29 cellular contexts compared by ENCODE assay signal in genomic region chr12:68824131-68824530, GRCh38. TPM values are rescaled to one million over a fixed set of nuclear protein-coding genes. Genes with fewer than 3 reads are reported as not detected.
DNase-seq lines count a peak whose midpoint lies in the region; ATAC-seq and TF ChIP-seq lines count a peak whose summit lies in the region.
"Had no signal": no experiment of that assay in that cellular context is flagged by ENCODE, and none has a peak within 500 bp of the region (broad histone marks: within the 10 kb centered on the region; RNA-seq: fewer than 3 reads in every experiment).

No MANE protein-coding gene starts in this region.

- no peak for TF ChIP-seq CTCF in vagina (IDR thresholded peaks at IDR 0.05)

- H3K36me3 Mint-ChIP-seq in activated CD4-positive, alpha-beta T cell treated with anti-CD3 and anti-CD28 coated beads, Interleukin-2, amount 10 ng/mL, durations not matched to agents 24 days and 14 days (ENCODE audit: low read depth) = peaks cover 67% of the 10 kb centered on the region
- H3K36me3 Mint-ChIP-seq in CD4-positive, alpha-beta memory T cell = peaks cover 48 to 78% of the 10 kb centered on the region in 2 donors

- H3K79me1 ChIP-seq in mesenchymal stem cell (replicated peaks; ENCODE audit: low read length, poor library complexity, severe bottlenecking) = peaks cover 4% of the 10 kb centered on the region

- TF ChIP-seq POLR2A in vagina (IDR thresholded peaks at IDR 0.05) = no peak

- no peak overlapping the region for H2BK15ac ChIP-seq in mesenchymal stem cell (ENCODE audit: low read depth, poor library complexity, severe bottlenecking)

- H3K4ac ChIP-seq in mesenchymal stem cell (ENCODE audit: low read depth in 1 of 2, low read length in 2 of 2) = no peak overlapping the region

- no peak overlapping the region for H2BK12ac ChIP-seq in mesenchymal stem cell (ENCODE audit: low read length in 2 of 2)

- ATAC-seq in activated CD4-positive, CD25-positive, alpha-beta regulatory T cell treated with anti-CD3 and anti-CD28 coated beads, Interleukin-2, amount 50 U/mL, for 24 hours = no peak
- ATAC-seq: lower lobe of right lung; mucosa of descending colon; pancreas; Right ventricle myocardium inferior; stimulated activated naive B cell treated with anti-CD40 and anti-IgM and Interleukin-4, amounts not matched to agents 10 μg/mL and 1 μg/mL and 100 μg/mL, for 72 hours had no signal

- no peak overlapping the region for H3K27ac Mint-ChIP-seq in activated CD4-positive, alpha-beta T cell treated with anti-CD3 and anti-CD28 coated beads, Interleukin-2, amount 10 ng/mL, durations not matched to agents 24 days and 14 days
- H3K27ac Mint-ChIP-seq in CD4-positive, alpha-beta memory T cell = peak overlapping the region in 4 of 7 donors; percentile 36 to 71 (median 58)

- peaks cover 36% of the 10 kb centered on the region for H3K36me3 ChIP-seq in CD4-positive, alpha-beta memory T cell (ENCODE audit: insufficient read depth, low read length)
- peaks cover 33 to 99% of the 10 kb centered on the region in 2 experiments for H3K36me3 ChIP-seq in mesenchymal stem cell (ENCODE audit: control insufficient read depth in 1 of 2, insufficient read depth in 2 of 2, low read depth in 1 of 2, low read length in 2 of 2)
- peaks cover 4 to 83% of the 10 kb centered on the region in 2 donors for H3K36me3 ChIP-seq in vagina

- H2AFZ ChIP-seq in mesenchymal stem cell (ENCODE audit: low read depth, low read length) = no peak overlapping the region

- no peak overlapping the region for H4K8ac ChIP-seq in mesenchymal stem cell (ENCODE audit: low read length)

- no peak overlapping the region for H2BK5ac ChIP-seq in mesenchymal stem cell (ENCODE audit: low read depth, low read length, poor library complexity, severe bottlenecking)

- H2BK120ac ChIP-seq in mesenchymal stem cell (ENCODE audit: low read depth, low read length) = no peak overlapping the region

- H3K4me2 ChIP-seq in mesenchymal stem cell (ENCODE audit: low read length, poor library complexity, severe bottlenecking) = no peak overlapping the region

- H3K27me3 ChIP-seq in CD4-positive, alpha-beta memory T cell (ENCODE audit: insufficient read depth, low read length) = no peaks in the 10 kb centered on the region
- H3K27me3 ChIP-seq in mesenchymal stem cell (ENCODE audit: control insufficient read depth in 1 of 2, insufficient read depth in 1 of 2, low read length in 2 of 2) = no peaks in the 10 kb centered on the region
- H3K27me3 ChIP-seq in vagina = no peaks in the 10 kb centered on the region
- H3K27me3 ChIP-seq: cardiac muscle cell, pancreas had no signal

- H2AK5ac ChIP-seq in mesenchymal stem cell (ENCODE audit: low read length, severe bottlenecking) = no peak overlapping the region

- 100% methylated on average over 4 of the region's 5 CpGs for WGBS in mesenchymal stem cell

- peak; percentile 40 for DNase-seq in activated CD4-positive, alpha-beta T cell treated with anti-CD3 and anti-CD28 coated beads, Interleukin-2, amount 10 ng/mL, durations not matched to agents 24 days and 14 days
- no peak for DNase-seq in activated CD4-positive, alpha-beta T cell treated with anti-CD3 and anti-CD28 coated beads, Interleukin-2, amount 50 U/mL, for 1 hour
- DNase-seq in CD4-positive, alpha-beta memory T cell = no peak
- DNase-seq in KBM-7 (peak; percentile 36), mesenchymal stem cell (no peak), vagina (ENCODE audit: extremely low spot score in 2 of 2) (no peak), NCI-H1417 (lab: John Stamatoyannopoulos, UW) (no peak)
- DNase-seq: activated CD4-positive, alpha-beta T cell treated with anti-CD3 and anti-CD28 coated beads for 4 hours; activated naive CD4-positive, alpha-beta T cell treated with anti-CD3 and anti-CD28 coated beads, Interleukin-2, amount 50 U/mL, for 16 hours; aorta; CD4-positive, CD25-positive, alpha-beta regulatory T cell; effector CD4-positive, alpha-beta T cell; H7; hippocampal formation; lower lobe of right lung; mucosa of descending colon; MV-4-11; NCI-H146; NCI-H2107; NCI-H345; pancreas; retina; stimulated activated naive B cell treated with anti-CD40 and anti-IgM and Interleukin-4, amounts not matched to agents 10 μg/mL and 1 μg/mL and 100 μg/mL, for 72 hours had no signal

- intact Hi-C loops in activated CD4-positive, alpha-beta T cell treated with anti-CD3 and anti-CD28 coated beads, Interleukin-2, amount 10 ng/mL, durations not matched to agents 24 days and 14 days (cut with micrococcal nuclease) = no loop called here
- intact Hi-C loops in CD4-positive, alpha-beta memory T cell (cut with micrococcal nuclease) = no loop called here
- intact Hi-C loops in vagina (cut with DNase I) = no loop called here

- H3K27me3 Mint-ChIP-seq in activated CD4-positive, alpha-beta T cell treated with anti-CD3 and anti-CD28 coated beads, Interleukin-2, amount 10 ng/mL, durations not matched to agents 24 days and 14 days = no peaks in the 10 kb centered on the region
- H3K27me3 Mint-ChIP-seq in CD4-positive, alpha-beta memory T cell = no peaks in the 10 kb centered on the region
- H3K27me3 Mint-ChIP-seq: CD4-positive, CD25-positive, alpha-beta regulatory T cell; stimulated activated naive B cell treated with anti-CD40 and anti-IgM and Interleukin-4, amounts not matched to agents 10 μg/mL and 1 μg/mL and 100 μg/mL, for 72 hours had no signal

- POLR2A ChIA-PET in CD4-positive, alpha-beta memory T cell (lab: Charles Lee; ENCODE audit: partially characterized antibody) = no interaction called here

- H3K14ac ChIP-seq in mesenchymal stem cell (ENCODE audit: low read length in 2 of 2) = no peak overlapping the region

- no peaks in the 10 kb centered on the region for H3K9me3 ChIP-seq in CD4-positive, alpha-beta memory T cell (ENCODE audit: control insufficient read depth in 1 of 2, low read length in 2 of 2)
- no peaks in the 10 kb centered on the region for H3K9me3 ChIP-seq in mesenchymal stem cell (ENCODE audit: control insufficient read depth, low read length)
- H3K9me3 ChIP-seq in vagina = no peaks in the 10 kb centered on the region
- H3K9me3 ChIP-seq: lower lobe of right lung, mucosa of descending colon, pancreas had no signal

- H3K4me1 ChIP-seq in CD4-positive, alpha-beta memory T cell (ENCODE audit: insufficient read depth, low read length) = peaks cover 16% of the 10 kb centered on the region
- peaks cover 8% of the 10 kb centered on the region for H3K4me1 ChIP-seq in mesenchymal stem cell (ENCODE audit: control insufficient read depth, insufficient read depth, low read depth, low read length)
- peaks cover 13% of the 10 kb centered on the region for H3K4me1 ChIP-seq in vagina
- H3K4me1 ChIP-seq: lower lobe of right lung, pancreas had no signal

- no peak overlapping the region for H3K23ac ChIP-seq in mesenchymal stem cell (ENCODE audit: low read length in 2 of 2)

- H3K18ac ChIP-seq in mesenchymal stem cell (ENCODE audit: low read depth in 1 of 2, low read length in 2 of 2) = no peak overlapping the region

- H3K4me3 Mint-ChIP-seq in activated CD4-positive, alpha-beta T cell treated with anti-CD3 and anti-CD28 coated beads, Interleukin-2, amount 10 ng/mL, durations not matched to agents 24 days and 14 days = no peak overlapping the region
- no peak overlapping the region for H3K4me3 Mint-ChIP-seq in CD4-positive, alpha-beta memory T cell
- H3K4me3 Mint-ChIP-seq: activated T-helper 1 cell treated with anti-CD3 and anti-CD28 coated beads, Interleukin-12 subunit alpha, Interleukin-12 subunit beta, Interleukin-2, Interleukin-4 antibody, amounts not matched to agents 30 ng/mL and 10 ng/mL and 1 ng/mL, durations not matched to agents 14 hours and 24 hours and 36 hours; CD4-positive, CD25-positive, alpha-beta regulatory T cell; stimulated activated naive B cell treated with anti-CD40 and anti-IgM and Interleukin-4, amounts not matched to agents 10 μg/mL and 1 μg/mL and 100 μg/mL, for 72 hours had no signal

- CTCF ChIA-PET in CD4-positive, alpha-beta memory T cell (lab: Charles Lee; ENCODE audit: partially characterized antibody) = interaction anchor here (1.6 to 2.1 kb wide), 2 partner anchors 9 to 16 kb away, joined by 5 to 7 read pairs; partner anchors contain the start of gene MDM2

- in situ Hi-C loops in KBM-7 (cut with MboI; ENCODE audit: low pct_unique_long_range_greater_than_20kb, low sequenced_read_pairs) = no loop called here

- no peak overlapping the region for H3K4me3 ChIP-seq in CD4-positive, alpha-beta memory T cell (ENCODE audit: low read length in 2 of 2)
- H3K4me3 ChIP-seq in mesenchymal stem cell (ENCODE audit: insufficient read depth in 1 of 2, low read depth in 1 of 2, low read length in 2 of 2) (no peak overlapping the region), vagina (no peak overlapping the region)
- H3K4me3 ChIP-seq: cardiac muscle cell, lower lobe of right lung, mucosa of descending colon, pancreas, skin epidermis had no signal

- no peak overlapping the region for H3K27ac ChIP-seq in CD4-positive, alpha-beta memory T cell (ENCODE audit: low read depth, low read length)
- no peak overlapping the region for H3K27ac ChIP-seq in mesenchymal stem cell (ENCODE audit: low read length, poor library complexity, severe bottlenecking)
- no peak overlapping the region for H3K27ac ChIP-seq in vagina
- H3K27ac ChIP-seq: cardiac muscle cell, HL-60, lower lobe of right lung, pancreas, skin epidermis had no signal

- H3K9me3 Mint-ChIP-seq in activated CD4-positive, alpha-beta T cell treated with anti-CD3 and anti-CD28 coated beads, Interleukin-2, amount 10 ng/mL, durations not matched to agents 24 days and 14 days = no peaks in the 10 kb centered on the region
- no peaks in the 10 kb centered on the region for H3K9me3 Mint-ChIP-seq in CD4-positive, alpha-beta memory T cell
- H3K9me3 Mint-ChIP-seq: activated T-helper 1 cell treated with anti-CD3 and anti-CD28 coated beads, Interleukin-12 subunit alpha, Interleukin-12 subunit beta, Interleukin-2, Interleukin-4 antibody, amounts not matched to agents 30 ng/mL and 10 ng/mL and 1 ng/mL, durations not matched to agents 14 hours and 24 hours and 36 hours; stimulated activated naive B cell treated with anti-CD40 and anti-IgM and Interleukin-4, amounts not matched to agents 10 μg/mL and 1 μg/mL and 100 μg/mL, for 72 hours had no signal

- peak overlapping the region; percentile 72 for H3K9ac ChIP-seq in mesenchymal stem cell (ENCODE audit: low read length)

- H4K91ac ChIP-seq in mesenchymal stem cell (ENCODE audit: low read length) = no peak overlapping the region

- H3K4me1 Mint-ChIP-seq in activated CD4-positive, alpha-beta T cell treated with anti-CD3 and anti-CD28 coated beads, Interleukin-2, amount 10 ng/mL, durations not matched to agents 24 days and 14 days = peaks cover 26% of the 10 kb centered on the region
- H3K4me1 Mint-ChIP-seq in CD4-positive, alpha-beta memory T cell = peaks cover 6 to 21% (median 17%) of the 10 kb centered on the region in 4 donors

RNA-seq across cellular contexts. Expression of gene MDM2, which starts 16.2 kb away (rescaled TPM):
- total RNA-seq in activated CD4-positive, alpha-beta T cell treated with anti-CD3 and anti-CD28 coated beads, Interleukin-2, amount 10 ng/mL, durations not matched to agents 24 days and 14 days = 227 and 233 TPM in 2 replicates
- 100 to 1,000 TPM; 117 to 121 TPM for total RNA-seq in CD4-positive, alpha-beta memory T cell
- polyA plus RNA-seq in CD4-positive, alpha-beta memory T cell = 10 to 100 TPM in 1 of 2 donors, 1 to 10 TPM in 1; 9.7 to 22.5 TPM
- 95.3 TPM for polyA plus RNA-seq in mesenchymal stem cell (2013, experiment 1 of 2)
- polyA plus RNA-seq in mesenchymal stem cell (2013, experiment 2 of 2) = 102 TPM
- 75.9 TPM for total RNA-seq in vagina

Comparison
In these comparisons a context has a peak if more than half of its experiments do, and no peak if none do; other contexts are left out.
1. DNase-seq: peak in activated CD4-positive, alpha-beta T cell treated with anti-CD3 and anti-CD28 coated beads, Interleukin-2, amount 10 ng/mL, durations not matched to agents 24 days and 14 days (single experiment) and KBM-7 (single experiment); none in activated CD4-positive, alpha-beta T cell treated with anti-CD3 and anti-CD28 coated beads, Interleukin-2, amount 50 U/mL, for 1 hour (single experiment), CD4-positive, alpha-beta memory T cell (0 of 5), mesenchymal stem cell (single experiment), vagina (0 of 2) and NCI-H1417 (0 of 3).